ENCODE assay signal across 8 cellular contexts in genomic region chr6:105402090-105402980, GRCh38. TPM values are rescaled to one million over a fixed set of nuclear protein-coding genes. Genes with fewer than 3 reads are reported as not detected.
A peak's percentile ranks its signal among the peaks of the same experiment; 100 is the strongest.
DNase-seq lines count a peak whose midpoint lies in the region; ATAC-seq, FAIRE-seq and TF ChIP-seq lines count a peak whose summit lies in the region.

No MANE protein-coding gene starts in this region.

- H3K9ac ChIP-seq in OCI-LY3 (ENCODE audit: low read length) (peak overlapping the region; percentile 89), skeletal muscle tissue (ENCODE audit: low read depth in 1 of 3, low read length in 3 of 3) (peak overlapping the region; percentile 79 to 89 (median 79))

- 3% methylated on average over 34 of the region's 54 CpGs for WGBS in hepatocyte (ENCODE audit: low lambda C conversion rate, missing lambda C conversion rate)

- DNase-seq in CD14-positive monocyte (ENCODE audit: low spot score) (peak; percentile 53), GM19239 (ENCODE audit: insufficient read length, low spot score) (peak; percentile 15), ascending aorta (ENCODE audit: low spot score in 2 of 2) (peak in 1 of 2 donors; percentile 66), hepatocyte (ENCODE audit: low spot score) (peak; percentile 49), NCI-H446 treated with DMSO at 0.1 percent for 48 hours (lab: John Stamatoyannopoulos, UW) (no peak)

- peak overlapping the region; percentile 88 to 97 (median 90) for H3K27ac Mint-ChIP-seq in CD14-positive monocyte

- H3K27me3 Mint-ChIP-seq in CD14-positive monocyte (ENCODE audit: low read depth in 3 of 3): peaks cover 8 to 10% (median 9%) of the 10 kb centered on the region in 3 donors

- H3K4me1 ChIP-seq in OCI-LY3 (ENCODE audit: low read length) (peaks cover 20% of the 10 kb centered on the region), ascending aorta (peaks cover 0 to 16% of the 10 kb centered on the region in 2 donors), hepatocyte (ENCODE audit: insufficient read depth) (peaks cover 13% of the 10 kb centered on the region), skeletal muscle tissue (ENCODE audit: control insufficient read depth in 3 of 3, insufficient read depth in 3 of 3, low read length in 3 of 3) (peaks cover 27 to 42% (median 32%) of the 10 kb centered on the region in 3 donors)

- no peaks in the 10 kb centered on the region for H3K9me3 Mint-ChIP-seq in CD14-positive monocyte

- H3K4me2 ChIP-seq in OCI-LY3 (ENCODE audit: low read length) (peak overlapping the region; percentile 93), hepatocyte (peak overlapping the region; percentile 82)

- H3K79me2 ChIP-seq in OCI-LY3 (ENCODE audit: low read length) (peaks cover 52% of the 10 kb centered on the region), hepatocyte (peaks cover 49% of the 10 kb centered on the region)

- peaks cover 43% of the 10 kb centered on the region for H3K4me1 Mint-ChIP-seq in CD14-positive monocyte

- FAIRE-seq in GM19239 (lab: Jason Lieb, UNC): peak; percentile 76

- peak overlapping the region; percentile 96 to 100 for H3K4me3 Mint-ChIP-seq in CD14-positive monocyte

- peak overlapping the region; percentile 77 for H2AFZ ChIP-seq in OCI-LY3 (ENCODE audit: low read depth, low read length)
- H2AFZ ChIP-seq in hepatocyte: peak overlapping the region; percentile 98

- peak overlapping the region; percentile 100 for H3K4me3 ChIP-seq in OCI-LY3 (ENCODE audit: low read length)
- peak overlapping the region; percentile 71 to 82 for H3K4me3 ChIP-seq in ascending aorta
- H3K4me3 ChIP-seq in hepatocyte: peak overlapping the region; percentile 96
- H3K4me3 ChIP-seq in skeletal muscle tissue (ENCODE audit: low read length in 3 of 3): peak overlapping the region; percentile 84 to 91 (median 84)

- TF ChIP-seq CTCF in CD14-positive monocyte (IDR thresholded peaks at IDR 0.05) (no peak), OCI-LY3 (IDR thresholded peaks at IDR 0.05; ENCODE audit: low read depth, low read length) (no peak), ascending aorta (IDR thresholded peaks at IDR 0.05) (no peak), hepatocyte (IDR thresholded peaks at IDR 0.05; ENCODE audit: poor library complexity) (peak; percentile 6)

- H3K27me3 ChIP-seq in OCI-LY3 (ENCODE audit: low read depth, low read length) (no peaks in the 10 kb centered on the region), ascending aorta (no peaks in the 10 kb centered on the region), hepatocyte (no peaks in the 10 kb centered on the region), skeletal muscle tissue (ENCODE audit: control insufficient read depth in 3 of 3, insufficient read depth in 3 of 3, low read length in 3 of 3) (no peaks in the 10 kb centered on the region)

- ATAC-seq in HG03354 (IDR thresholded peaks at IDR 0.05; ENCODE audit: poor library complexity, severe bottlenecking, unreplicated experiment): peak; percentile 55

- peaks cover 6 to 7% of the 10 kb centered on the region in 2 donors for H3K36me3 Mint-ChIP-seq in CD14-positive monocyte

- H3K9me3 ChIP-seq in OCI-LY3 (ENCODE audit: insufficient read depth, low read length) (no peaks in the 10 kb centered on the region), ascending aorta (no peaks in the 10 kb centered on the region), hepatocyte (ENCODE audit: low read depth) (no peaks in the 10 kb centered on the region), skeletal muscle tissue (ENCODE audit: control insufficient read depth in 3 of 3, low read length in 3 of 3) (no peaks in the 10 kb centered on the region)

- no peaks in the 10 kb centered on the region for H3K9me2 ChIP-seq in hepatocyte (replicated peaks; ENCODE audit: insufficient read depth)

- H3K27ac ChIP-seq in OCI-LY3 (ENCODE audit: low read length) (peak overlapping the region; percentile 26; the same call in 1 of the 2 replicates), ascending aorta (peak overlapping the region; percentile 52 to 55), hepatocyte (peak overlapping the region; percentile 91), skeletal muscle tissue (ENCODE audit: low read depth, low read length) (peak overlapping the region; percentile 82)

- H4K20me1 ChIP-seq in OCI-LY3 (ENCODE audit: insufficient read depth, low read length) (peaks cover 11% of the 10 kb centered on the region), hepatocyte (ENCODE audit: insufficient read depth, poor library complexity, severe bottlenecking) (peaks cover 22% of the 10 kb centered on the region)

- intact Hi-C loops in CD14-positive monocyte (cut with micrococcal nuclease) (no loop called here), ascending aorta (cut with DNase I) (loop anchor here (2.0 to 10.0 kb wide), 3 partner anchors 202 to 316 kb away; a partner anchor contains a TSS)

- H3K36me3 ChIP-seq in OCI-LY3 (replicated peaks; ENCODE audit: low read depth, low read length) (no peaks in the 10 kb centered on the region), ascending aorta (no peaks in the 10 kb centered on the region), hepatocyte (replicated peaks; ENCODE audit: insufficient read depth, low read depth) (no peaks in the 10 kb centered on the region), skeletal muscle tissue (ENCODE audit: control insufficient read depth in 3 of 3, insufficient read depth in 3 of 3, low read length in 3 of 3) (no peaks in the 10 kb centered on the region)

RNA-seq across cellular contexts. Expression of gene PREP, which starts 0.5 kb away (rescaled TPM):
- polyA plus RNA-seq in CD14-positive monocyte: 10 to 100 TPM; 30.7 to 40.8 TPM
- total RNA-seq in ascending aorta: 5.1 TPM
- total RNA-seq in hepatocyte: 27.2 and 27.6 TPM in 2 replicates
- 27.3 and 30.3 TPM in 2 replicates for polyA plus RNA-seq in hepatocyte
- total RNA-seq in skeletal muscle tissue: 21.4 TPM

Comparison
In these comparisons a context has a peak if more than half of its experiments do, and no peak if none do; other contexts are left out.
1. H3K27ac ChIP-seq: peak in every context shown above with its lines; median percentile 91 in hepatocyte; 82 in skeletal muscle tissue; 54 in ascending aorta; 26 in OCI-LY3.